ENCODE assay signal across 15 cellular contexts in genomic region chr7:105346138-105346537, GRCh38. TPM values are rescaled to one million over a fixed set of nuclear protein-coding genes. Genes with fewer than 3 reads are reported as not detected.
DNase-seq lines count a peak whose midpoint lies in the region; ATAC-seq, FAIRE-seq and TF ChIP-seq lines count a peak whose summit lies in the region.
"Had no signal": no experiment of that assay in that cellular context is flagged by ENCODE, and none has a peak within 500 bp of the region (broad histone marks: within the 10 kb centered on the region; RNA-seq: fewer than 3 reads in every experiment).

No MANE protein-coding gene starts in this region.

- peak overlapping the region; percentile 13 for H3K27ac ChIP-seq in KOPT-K1 (ENCODE audit: low read depth, low read length, poor library complexity, severe bottlenecking)
- H3K27ac ChIP-seq in K562 (ENCODE audit: extremely low read depth, low read depth, low read length) = no peak overlapping the region; the same call in 2 of the 3 replicates
- H3K27ac ChIP-seq in RWPE1 = no peak overlapping the region
- H3K27ac ChIP-seq: foreskin keratinocyte had no signal

- H3K4me3 Mint-ChIP-seq in activated naive CD8-positive, alpha-beta T cell treated with anti-CD3 and anti-CD28 coated beads, Interleukin-2, amount 10 ng/mL, durations not matched to agents 7 days and 5 days = peak overlapping the region; percentile 15
- H3K4me3 Mint-ChIP-seq in activated naive CD8-positive, alpha-beta T cell treated with anti-CD3 and anti-CD28 coated beads, Interleukin-2, amount 50 U/mL, for 24 hours = no peak overlapping the region
- no peak overlapping the region for H3K4me3 Mint-ChIP-seq in MCF 10A (ENCODE audit: unreplicated experiment)

- H3K4me2 ChIP-seq in K562 (ENCODE audit: insufficient read depth, low read length) = no peak overlapping the region

- no peaks in the 10 kb centered on the region for H3K9me3 ChIP-seq in KOPT-K1 (ENCODE audit: insufficient read depth, low read length, poor library complexity, severe bottlenecking)
- no peaks in the 10 kb centered on the region for H3K9me3 ChIP-seq in K562 (replicated peaks; ENCODE audit: control insufficient read depth, insufficient read depth, low read depth, low read length)

- POLR2A ChIA-PET in activated naive CD8-positive, alpha-beta T cell treated with anti-CD3 and anti-CD28 coated beads, Interleukin-2, amount 10 ng/mL, durations not matched to agents 7 days and 5 days (lab: Charles Lee) = no interaction called here
- POLR2A ChIA-PET in K562 (lab: Yijun Ruan, JAX) (interaction anchor here (0.6 to 2.1 kb wide), 9 partner anchors 9 to 83 kb away, joined by 3 to 6 read pairs (median 3); no protein-coding TSS in a partner anchor), RWPE1 (lab: Yijun Ruan, JAX; ENCODE audit: low non-redundant PET) (no interaction called here), MCF 10A (lab: Yijun Ruan, JAX) (no interaction called here)

- WGBS in K562 (ENCODE audit: insufficient coverage, low coverage, missing lambda C conversion rate) = 79% methylated on average over 2 of the region's 2 CpGs

- peaks cover 27% of the 10 kb centered on the region for H3K4me1 Mint-ChIP-seq in activated naive CD8-positive, alpha-beta T cell treated with anti-CD3 and anti-CD28 coated beads, Interleukin-2, amount 10 ng/mL, durations not matched to agents 7 days and 5 days
- H3K4me1 Mint-ChIP-seq in activated naive CD8-positive, alpha-beta T cell treated with anti-CD3 and anti-CD28 coated beads, Interleukin-2, amount 50 U/mL, for 24 hours = peaks cover 60% of the 10 kb centered on the region
- no peaks in the 10 kb centered on the region for H3K4me1 Mint-ChIP-seq in MCF 10A (ENCODE audit: insufficient read depth, unreplicated experiment)

- no peak overlapping the region for H3K4me3 ChIP-seq in K562

- no peaks in the 10 kb centered on the region for H3K27me3 Mint-ChIP-seq in activated naive CD8-positive, alpha-beta T cell treated with anti-CD3 and anti-CD28 coated beads, Interleukin-2, amount 10 ng/mL, durations not matched to agents 7 days and 5 days
- H3K27me3 Mint-ChIP-seq in activated naive CD8-positive, alpha-beta T cell treated with anti-CD3 and anti-CD28 coated beads, Interleukin-2, amount 50 U/mL, for 24 hours = no peaks in the 10 kb centered on the region
- H3K27me3 Mint-ChIP-seq in MCF 10A (ENCODE audit: insufficient read depth, unreplicated experiment) = no peaks in the 10 kb centered on the region

- no peaks in the 10 kb centered on the region for H3K9me1 ChIP-seq in K562 (ENCODE audit: control insufficient read depth, insufficient read depth, low read length)

- no peak for TF ChIP-seq POLR2A in K562 (conservative IDR thresholded peaks at IDR 0.05)

- BruUV-seq in K562 (replicated peaks; lab: Mats Ljungman, UMichigan) = no TSS peak
- BruUV-seq in MCF 10A (replicated peaks; lab: Mats Ljungman, UMichigan) = no TSS peak

- peaks cover 9 to 16% of the 10 kb centered on the region in 2 experiments; a peak in 4 of 5 replicates for H3K4me1 ChIP-seq in K562 (replicated peaks in 1 of 2; ENCODE audit: control insufficient read depth in 2 of 2, insufficient read depth in 2 of 2, low read length in 2 of 2)
- H3K4me1 ChIP-seq: foreskin keratinocyte had no signal

- TF ChIP-seq RAD21 in K562 (CRISPR knock-in tag; conservative IDR thresholded peaks at IDR 0.05 in 1 of 2, IDR thresholded peaks at IDR 0.05 in 1 of 2) = no peak

- H2AFZ ChIP-seq in K562 (ENCODE audit: low read depth, low read length) = no peak overlapping the region

- H4K20me1 ChIP-seq in K562 (replicated peaks; ENCODE audit: control insufficient read depth, insufficient read depth, low read length) = 0 out of 2 replicates have a peak, but pooled peaks cover 5% of the 10 kb centered on the region

- H3K36me3 ChIP-seq in KOPT-K1 (ENCODE audit: insufficient read depth, low read length) = no peaks in the 10 kb centered on the region
- H3K36me3 ChIP-seq in K562 (ENCODE audit: control insufficient read depth, insufficient read depth, low read length) = no peaks in the 10 kb centered on the region

- intact Hi-C loops in K562 (cut with micrococcal nuclease) (no loop called here), MCF 10A (cut with micrococcal nuclease) (no loop called here)

- in situ Hi-C loops in K562 (cut with MboI) = no loop called here

- no peak overlapping the region for H3K27ac Mint-ChIP-seq in activated naive CD8-positive, alpha-beta T cell treated with anti-CD3 and anti-CD28 coated beads, Interleukin-2, amount 10 ng/mL, durations not matched to agents 7 days and 5 days
- no peak overlapping the region for H3K27ac Mint-ChIP-seq in activated naive CD8-positive, alpha-beta T cell treated with anti-CD3 and anti-CD28 coated beads, Interleukin-2, amount 50 U/mL, for 24 hours
- no peak overlapping the region for H3K27ac Mint-ChIP-seq in MCF 10A (ENCODE audit: low read depth, unreplicated experiment)

- H3K36me3 Mint-ChIP-seq in activated naive CD8-positive, alpha-beta T cell treated with anti-CD3 and anti-CD28 coated beads, Interleukin-2, amount 10 ng/mL, durations not matched to agents 7 days and 5 days = peaks cover 2% of the 10 kb centered on the region
- H3K36me3 Mint-ChIP-seq in activated naive CD8-positive, alpha-beta T cell treated with anti-CD3 and anti-CD28 coated beads, Interleukin-2, amount 50 U/mL, for 24 hours (ENCODE audit: low read depth) = no peaks in the 10 kb centered on the region
- no peaks in the 10 kb centered on the region for H3K36me3 Mint-ChIP-seq in MCF 10A (ENCODE audit: insufficient read depth, unreplicated experiment)

- CTCF ChIA-PET in K562 (lab: Yijun Ruan, JAX; ENCODE audit: low intra/inter-chr PET ratio) (no interaction called here), RWPE1 (lab: Yijun Ruan, JAX) (interaction anchor here (0.9 kb wide), 1 partner anchor 84 kb away, joined by 3 read pairs; no protein-coding TSS in a partner anchor), MCF 10A (lab: Yijun Ruan, JAX) (interaction anchor here (0.6 to 0.7 kb wide), 2 partner anchors 634 to 799 kb away, joined by 3 to 5 read pairs; no protein-coding TSS in a partner anchor)

- TF ChIP-seq EP300 in K562 (IDR thresholded peaks at IDR 0.05; ENCODE audit: low read length) = no peak

- DNase-seq in activated naive CD8-positive, alpha-beta T cell treated with anti-CD3 and anti-CD28 coated beads, Interleukin-2, amount 10 ng/mL, durations not matched to agents 7 days and 5 days = no peak
- DNase-seq in activated naive CD8-positive, alpha-beta T cell treated with anti-CD3 and anti-CD28 coated beads, Interleukin-2, amount 50 U/mL, for 24 hours = no peak
- no peak for DNase-seq in K562 (ENCODE audit: extremely low read depth in 1 of 4, low spot score in 3 of 4)
- DNase-seq in renal cortical epithelial cell (ENCODE audit: low read depth) = peak; percentile 12
- no peak for DNase-seq in RWPE1 (ENCODE audit: low spot score)
- no peak for DNase-seq in MCF 10A (ENCODE audit: unreplicated experiment)
- no peak for DNase-seq in Kasumi-1 (lab: John Stamatoyannopoulos, UW)
- DNase-seq: amygdala, DMS79, foreskin keratinocyte, NCI-H1694 treated with DMSO at 0.1 percent for 48 hours, retina, substantia nigra had no signal

- no peaks in the 10 kb centered on the region for H3K9me3 Mint-ChIP-seq in activated naive CD8-positive, alpha-beta T cell treated with anti-CD3 and anti-CD28 coated beads, Interleukin-2, amount 10 ng/mL, durations not matched to agents 7 days and 5 days
- no peaks in the 10 kb centered on the region for H3K9me3 Mint-ChIP-seq in activated naive CD8-positive, alpha-beta T cell treated with anti-CD3 and anti-CD28 coated beads, Interleukin-2, amount 50 U/mL, for 24 hours
- no peaks in the 10 kb centered on the region for H3K9me3 Mint-ChIP-seq in MCF 10A (ENCODE audit: unreplicated experiment)

- H3K9ac ChIP-seq in K562 (ENCODE audit: insufficient read depth in 1 of 2, low read depth in 2 of 2, low read length in 2 of 2) = peak overlapping the region in 1 of 2 experiments; percentile 32; a peak in 1 of 4 replicates

- TF ChIP-seq CTCF in K562 (IDR thresholded peaks at IDR 0.05 in 2 of 3, conservative IDR thresholded peaks at IDR 0.05 in 1 of 3; ENCODE audit: insufficient read depth in 2 of 3, low read depth in 1 of 3, low read length in 3 of 3) (no peak), RWPE1 (conservative IDR thresholded peaks at IDR 0.05; ENCODE audit: low read depth) (no peak), MCF 10A (IDR thresholded peaks at IDR 0.05; ENCODE audit: unreplicated experiment) (no peak)

- H3K79me2 ChIP-seq in K562 (ENCODE audit: control insufficient read depth, insufficient read depth, low read length) = peaks cover 58% of the 10 kb centered on the region

- no peaks in the 10 kb centered on the region for H3K27me3 ChIP-seq in K562 (ENCODE audit: control insufficient read depth in 2 of 2, insufficient read depth in 2 of 2, low read length in 2 of 2)
- H3K27me3 ChIP-seq: foreskin keratinocyte had no signal

- FAIRE-seq in K562 (lab: Jason Lieb, UNC) = peak; percentile 68
- FAIRE-seq: endothelial cell of umbilical vein had no signal

- no peak for ATAC-seq in activated naive CD8-positive, alpha-beta T cell treated with anti-CD3 and anti-CD28 coated beads, Interleukin-2, amount 10 ng/mL, durations not matched to agents 7 days and 5 days (ENCODE audit: low read depth)
- ATAC-seq in activated naive CD8-positive, alpha-beta T cell treated with anti-CD3 and anti-CD28 coated beads, Interleukin-2, amount 50 U/mL, for 24 hours = no peak
- ATAC-seq in K562 = peak; percentile 53
- ATAC-seq: foreskin keratinocyte had no signal

RNA-seq across cellular contexts. Expression of gene SRPK2, which starts 42.6 kb away (rescaled TPM):
- 10 to 100 TPM; 38.5 to 41.0 TPM for total RNA-seq in activated naive CD8-positive, alpha-beta T cell treated with anti-CD3 and anti-CD28 coated beads, Interleukin-2, amount 10 ng/mL, durations not matched to agents 7 days and 5 days
- total RNA-seq in K562 (2011; cell fraction: chromatin; rRNA removed; ENCODE audit: low replicate concordance) = 35.3 and 133 TPM in 2 replicates
- 16.7 and 26.2 TPM in 2 replicates for total RNA-seq in K562 (2011; cell fraction: nucleolus; rRNA removed)
- total RNA-seq in K562 (2011; cell fraction: nucleoplasm; rRNA removed) = 38.6 and 52.0 TPM in 2 replicates
- total RNA-seq in K562 (2014; rRNA removed) (25.3 and 28.2 TPM in 2 replicates), K562 (2014; rRNA removed; fragmentation: Illumina TruSeq; extraction: Trizol) (38.8 and 43.1 TPM in 2 replicates), K562 (2015; rRNA removed; fragmentation: Illumina TruSeq; extraction: Trizol) (39.4 and 41.1 TPM in 2 replicates), K562 (2021) (38.8 and 44.7 TPM in 2 replicates), renal cortical epithelial cell (42.4 and 79.5 TPM in 2 replicates), MCF 10A (2022) (54.4 and 60.8 TPM in 2 replicates)
- polyA plus RNA-seq in K562 (2011; rRNA removed) (15.7 and 21.5 TPM in 2 replicates), K562 (2014; fragmentation: Illumina TruSeq; extraction: Trizol) (33.6 and 36.3 TPM in 2 replicates), K562 (2014; fragmentation: Nextera tagmentation; extraction: Ambion mirVana) (10 to 100 TPM; 27.3 to 33.3 TPM), K562 (2014; rRNA removed) (18.6 and 26.4 TPM in 2 replicates)
- 7.1 and 10.4 TPM in 2 replicates for polyA plus RNA-seq in K562 (2011; cell fraction: cytosol; rRNA removed)
- polyA plus RNA-seq in K562 (2011; cell fraction: nucleus; rRNA removed) = 17.2 and 19.5 TPM in 2 replicates
- 29.8 and 31.3 TPM in 2 replicates for polyA plus RNA-seq in K562 (2012)
- 32.2 and 34.9 TPM in 2 replicates for polyA minus RNA-seq in K562 (2011; rRNA and poly(A)+ RNA removed)
- 12.4 and 18.3 TPM in 2 replicates for polyA minus RNA-seq in K562 (2011; cell fraction: cytosol; rRNA and poly(A)+ RNA removed)
- 21.5 and 27.9 TPM in 2 replicates for polyA minus RNA-seq in K562 (2011; cell fraction: nucleus; rRNA and poly(A)+ RNA removed)
